Comparison of ENCODE assay signal across 26 cellular contexts in genomic region chr20:21643417-21643816, GRCh38.
"Had no signal": no experiment of that assay in that cellular context is flagged by ENCODE, and none has a peak within 500 bp of the region (broad histone marks: within the 10 kb centered on the region; RNA-seq: fewer than 3 reads in every experiment).

No MANE protein-coding gene starts in this region.

- ATAC-seq: activated CD4-positive, CD25-positive, alpha-beta regulatory T cell treated with anti-CD3 and anti-CD28 coated beads, Interleukin-2, amount 50 U/mL, for 24 hours; activated CD8-positive, alpha-beta T cell treated with anti-CD3 and anti-CD28 coated beads for 36 hours; activated naive CD8-positive, alpha-beta T cell treated with anti-CD3 and anti-CD28 coated beads, Interleukin-2, amount 50 U/mL, for 24 hours; activated T-cell treated with anti-CD3 and anti-CD28 coated beads, Interleukin-2, amount 50 U/mL, for 4 hours; activated T-helper 17 cell treated with anti-CD3 and anti-CD28 coated beads, Interleukin-2, amount 50 U/mL, for 72 hours; body of pancreas; WTC11 had no signal

- DNase-seq: activated CD4-positive, alpha-beta T cell treated with anti-CD3 and anti-CD28 coated beads for 48 hours; activated CD4-positive, alpha-beta T cell treated with anti-CD3 and anti-CD28 coated beads, Interleukin-2, amount 50 U/mL, for 1 hour; activated CD4-positive, alpha-beta T cell treated with anti-CD3 and anti-CD28 coated beads, Interleukin-2, amount 50 U/mL, for 48 hours; activated CD8-positive, alpha-beta memory T cell treated with anti-CD3 and anti-CD28 coated beads for 24 hours; activated CD8-positive, alpha-beta T cell treated with anti-CD3 and anti-CD28 coated beads for 36 hours; activated effector memory CD4-positive, alpha-beta T cell treated with Interleukin-2 at 50 U/mL for 16 hours; activated gamma-delta T cell treated with Interleukin-2 at 50 U/mL for 16 hours; activated naive CD4-positive, alpha-beta T cell treated with Interleukin-2 at 50 U/mL for 16 hours; activated naive CD8-positive, alpha-beta T cell treated with anti-CD3 and anti-CD28 coated beads for 36 hours; activated naive CD8-positive, alpha-beta T cell treated with anti-CD3 and anti-CD28 coated beads, Interleukin-2, amount 50 U/mL, for 24 hours; activated T-cell treated with anti-CD3 and anti-CD28 coated beads, Interleukin-2, amount 50 U/mL, for 4 hours; adrenal gland; amygdala; aorta; body of pancreas; dorsolateral prefrontal cortex; effector memory CD4-positive, alpha-beta T cell; endodermal cell; foreskin fibroblast; head of caudate nucleus; T-helper 2 cell had no signal

- H3K27me3 ChIP-seq: adrenal gland, body of pancreas had no signal

- H3K9me3 ChIP-seq: adrenal gland had no signal

- H3K36me3 ChIP-seq: adrenal gland had no signal

- H3K4me3 ChIP-seq: adrenal gland, body of pancreas, coronary artery, dorsolateral prefrontal cortex had no signal

- H3K27ac ChIP-seq: adrenal gland, body of pancreas, coronary artery, dorsolateral prefrontal cortex had no signal

- H3K4me1 ChIP-seq: adrenal gland, body of pancreas had no signal

- FAIRE-seq: frontal cortex had no signal
